ENCODE assay signal across 1 cellular context in the genomic region with DNA sequence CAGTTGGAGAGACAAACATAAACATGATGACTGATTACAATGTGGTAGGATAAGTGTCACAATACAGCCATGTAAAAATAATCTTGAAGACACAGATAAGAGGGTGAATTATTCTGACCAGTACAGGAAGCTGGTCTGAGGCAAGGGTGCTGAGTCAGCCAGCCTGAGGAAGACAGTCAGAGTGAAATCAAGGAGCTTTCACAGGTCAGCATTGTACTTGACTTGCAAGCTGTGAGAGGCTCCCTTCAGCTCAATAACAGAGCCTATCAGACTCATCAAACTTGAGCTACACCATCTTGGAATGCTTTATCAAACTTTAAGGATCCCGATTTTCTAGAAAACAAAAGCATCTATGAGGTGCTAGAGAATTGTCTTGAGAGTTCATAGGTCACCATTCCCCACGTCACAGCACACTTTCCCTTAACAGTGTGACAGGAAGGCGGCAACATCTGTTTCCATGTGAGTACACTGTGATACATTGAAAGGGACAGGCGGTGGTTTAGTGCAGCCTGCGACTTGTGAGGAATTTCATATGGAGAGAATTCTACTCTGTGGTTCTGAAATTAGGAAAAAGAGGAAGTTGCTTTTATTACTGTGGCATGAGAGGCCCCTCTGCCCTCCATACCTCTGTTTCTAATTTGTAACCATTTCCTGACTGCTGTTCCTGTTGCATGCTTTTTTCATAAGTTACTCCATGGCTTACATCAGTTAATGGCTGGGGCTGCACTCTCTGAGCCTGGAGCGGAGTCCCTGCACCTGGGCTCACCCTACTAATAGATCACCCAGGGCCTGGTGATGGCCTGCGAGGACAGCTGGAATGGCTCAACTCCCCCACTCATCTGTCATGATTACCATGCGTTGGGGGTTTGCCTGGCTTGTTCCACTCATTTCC.
TF ChIP-seq lines count a peak whose summit lies in the region.

No MANE protein-coding gene starts in this region.

TF ChIP-seq in WTC11, 78 proteins besides CTCF, POLR2A, EP300 and RAD21 (continued from another document):
- TF ChIP-seq, protein P1, sequence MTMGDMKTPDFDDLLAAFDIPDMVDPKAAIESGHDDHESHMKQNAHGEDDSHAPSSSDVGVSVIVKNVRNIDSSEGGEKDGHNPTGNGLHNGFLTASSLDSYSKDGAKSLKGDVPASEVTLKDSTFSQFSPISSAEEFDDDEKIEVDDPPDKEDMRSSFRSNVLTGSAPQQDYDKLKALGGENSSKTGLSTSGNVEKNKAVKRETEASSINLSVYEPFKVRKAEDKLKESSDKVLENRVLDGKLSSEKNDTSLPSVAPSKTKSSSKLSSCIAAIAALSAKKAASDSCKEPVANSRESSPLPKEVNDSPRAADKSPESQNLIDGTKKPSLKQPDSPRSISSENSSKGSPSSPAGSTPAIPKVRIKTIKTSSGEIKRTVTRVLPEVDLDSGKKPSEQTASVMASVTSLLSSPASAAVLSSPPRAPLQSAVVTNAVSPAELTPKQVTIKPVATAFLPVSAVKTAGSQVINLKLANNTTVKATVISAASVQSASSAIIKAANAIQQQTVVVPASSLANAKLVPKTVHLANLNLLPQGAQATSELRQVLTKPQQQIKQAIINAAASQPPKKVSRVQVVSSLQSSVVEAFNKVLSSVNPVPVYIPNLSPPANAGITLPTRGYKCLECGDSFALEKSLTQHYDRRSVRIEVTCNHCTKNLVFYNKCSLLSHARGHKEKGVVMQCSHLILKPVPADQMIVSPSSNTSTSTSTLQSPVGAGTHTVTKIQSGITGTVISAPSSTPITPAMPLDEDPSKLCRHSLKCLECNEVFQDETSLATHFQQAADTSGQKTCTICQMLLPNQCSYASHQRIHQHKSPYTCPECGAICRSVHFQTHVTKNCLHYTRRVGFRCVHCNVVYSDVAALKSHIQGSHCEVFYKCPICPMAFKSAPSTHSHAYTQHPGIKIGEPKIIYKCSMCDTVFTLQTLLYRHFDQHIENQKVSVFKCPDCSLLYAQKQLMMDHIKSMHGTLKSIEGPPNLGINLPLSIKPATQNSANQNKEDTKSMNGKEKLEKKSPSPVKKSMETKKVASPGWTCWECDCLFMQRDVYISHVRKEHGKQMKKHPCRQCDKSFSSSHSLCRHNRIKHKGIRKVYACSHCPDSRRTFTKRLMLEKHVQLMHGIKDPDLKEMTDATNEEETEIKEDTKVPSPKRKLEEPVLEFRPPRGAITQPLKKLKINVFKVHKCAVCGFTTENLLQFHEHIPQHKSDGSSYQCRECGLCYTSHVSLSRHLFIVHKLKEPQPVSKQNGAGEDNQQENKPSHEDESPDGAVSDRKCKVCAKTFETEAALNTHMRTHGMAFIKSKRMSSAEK (CRISPR knock-in tag; IDR thresholded peaks at IDR 0.05; ENCODE audit: borderline replicate concordance) = no peak
- TF ChIP-seq KAT7 (CRISPR knock-in tag; IDR thresholded peaks at IDR 0.05; ENCODE audit: borderline replicate concordance) = no peak
- TF ChIP-seq NR3C1 (CRISPR knock-in tag; conservative IDR thresholded peaks at IDR 0.05; ENCODE audit: low read depth) = no peak
- TF ChIP-seq, protein P2, sequence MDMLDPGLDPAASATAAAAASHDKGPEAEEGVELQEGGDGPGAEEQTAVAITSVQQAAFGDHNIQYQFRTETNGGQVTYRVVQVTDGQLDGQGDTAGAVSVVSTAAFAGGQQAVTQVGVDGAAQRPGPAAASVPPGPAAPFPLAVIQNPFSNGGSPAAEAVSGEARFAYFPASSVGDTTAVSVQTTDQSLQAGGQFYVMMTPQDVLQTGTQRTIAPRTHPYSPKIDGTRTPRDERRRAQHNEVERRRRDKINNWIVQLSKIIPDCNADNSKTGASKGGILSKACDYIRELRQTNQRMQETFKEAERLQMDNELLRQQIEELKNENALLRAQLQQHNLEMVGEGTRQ (CRISPR knock-in tag; IDR thresholded peaks at IDR 0.05) = no peak
- TF ChIP-seq GRHL2 (CRISPR knock-in tag; IDR thresholded peaks at IDR 0.05; ENCODE audit: insufficient replicate concordance, severe bottlenecking) = no peak
- TF ChIP-seq, protein P3, sequence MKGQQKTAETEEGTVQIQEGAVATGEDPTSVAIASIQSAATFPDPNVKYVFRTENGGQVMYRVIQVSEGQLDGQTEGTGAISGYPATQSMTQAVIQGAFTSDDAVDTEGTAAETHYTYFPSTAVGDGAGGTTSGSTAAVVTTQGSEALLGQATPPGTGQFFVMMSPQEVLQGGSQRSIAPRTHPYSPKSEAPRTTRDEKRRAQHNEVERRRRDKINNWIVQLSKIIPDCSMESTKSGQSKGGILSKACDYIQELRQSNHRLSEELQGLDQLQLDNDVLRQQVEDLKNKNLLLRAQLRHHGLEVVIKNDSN (CRISPR knock-in tag; IDR thresholded peaks at IDR 0.05) = no peak
- TF ChIP-seq CREM (CRISPR knock-in tag; IDR thresholded peaks at IDR 0.05) = no peak
